13 cellular contexts compared by ENCODE assay signal in the genomic region with DNA sequence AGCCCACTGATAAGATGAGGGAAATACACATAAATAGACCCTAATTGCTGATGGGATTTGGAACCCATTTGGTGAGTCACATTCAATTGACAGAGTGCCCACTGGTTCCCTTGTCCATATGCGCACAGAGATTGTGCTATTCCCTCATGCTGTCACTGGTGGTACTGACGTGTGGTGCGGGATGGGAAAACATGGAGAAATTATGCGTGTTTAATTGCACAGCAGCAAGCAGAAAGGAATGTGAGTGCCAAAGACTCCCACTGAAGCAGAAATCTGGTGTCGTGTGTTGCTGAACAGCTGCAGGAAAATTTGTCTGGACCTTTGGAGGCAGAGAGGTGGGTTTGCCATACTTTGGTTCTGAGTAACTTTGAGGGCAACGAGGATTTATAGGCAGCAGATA.
"Had no signal": no experiment of that assay in that cellular context is flagged by ENCODE, and none has a peak within 500 bp of the region (broad histone marks: within the 10 kb centered on the region; RNA-seq: fewer than 3 reads in every experiment).

No MANE protein-coding gene starts in this region.

- ATAC-seq: stimulated activated naive CD8-positive, alpha-beta T cell treated with anti-CD3 and anti-CD28 coated beads, Interleukin-15, amount 100 ng/mL, for 72 hours had no signal

- H3K4me3 ChIP-seq: left ventricle myocardium inferior, skin epidermis, thoracic aorta had no signal

- H3K9me3 Mint-ChIP-seq: activated B cell treated with CpG ODN at 0.5 μM for 24 hours; activated CD4-positive, alpha-beta T cell treated with anti-CD3 and anti-CD28 coated beads, Interleukin-2, amount 10 ng/mL, durations not matched to agents 24 days and 14 days; activated naive CD4-positive, alpha-beta T cell treated with anti-CD3 and anti-CD28 coated beads, Interleukin-2, amount 10 ng/mL, durations not matched to agents 7 days and 5 days; stimulated activated naive CD8-positive, alpha-beta T cell treated with anti-CD3 and anti-CD28 coated beads, Interleukin-15, amount 100 ng/mL, for 72 hours had no signal

- DNase-seq: activated B cell treated with CpG ODN at 0.5 μM for 24 hours; activated CD4-positive, alpha-beta T cell treated with anti-CD3 and anti-CD28 coated beads, Interleukin-2, amount 10 ng/mL, durations not matched to agents 24 days and 14 days; activated naive CD4-positive, alpha-beta T cell treated with anti-CD3 and anti-CD28 coated beads, Interleukin-2, amount 10 ng/mL, durations not matched to agents 7 days and 5 days; brain microvascular endothelial cell; dermis blood vessel endothelial cell; foreskin fibroblast; left ventricle myocardium inferior; stimulated activated CD4-positive, alpha-beta T cell treated with anti-CD3 and anti-CD28 coated beads, Interleukin-4, amount 100 ng/mL, for 4 hours; stimulated activated naive CD8-positive, alpha-beta T cell treated with anti-CD3 and anti-CD28 coated beads, Interleukin-15, amount 100 ng/mL, for 72 hours had no signal

- H3K27ac ChIP-seq: brain microvascular endothelial cell had no signal

- H3K36me3 ChIP-seq: brain microvascular endothelial cell, left ventricle myocardium inferior, thoracic aorta had no signal

- H3K4me3 Mint-ChIP-seq: activated B cell treated with CpG ODN at 0.5 μM for 24 hours; activated CD4-positive, alpha-beta T cell treated with anti-CD3 and anti-CD28 coated beads, Interleukin-2, amount 10 ng/mL, durations not matched to agents 24 days and 14 days; activated naive CD4-positive, alpha-beta T cell treated with anti-CD3 and anti-CD28 coated beads, Interleukin-2, amount 10 ng/mL, durations not matched to agents 7 days and 5 days; stimulated activated naive CD8-positive, alpha-beta T cell treated with anti-CD3 and anti-CD28 coated beads, Interleukin-15, amount 100 ng/mL, for 72 hours had no signal

- FAIRE-seq: islet of Langerhans, urothelium cell line had no signal

- H3K27me3 Mint-ChIP-seq: stimulated activated naive CD8-positive, alpha-beta T cell treated with anti-CD3 and anti-CD28 coated beads, Interleukin-15, amount 100 ng/mL, for 72 hours had no signal

- H3K27ac Mint-ChIP-seq: activated B cell treated with CpG ODN at 0.5 μM for 24 hours; activated CD4-positive, alpha-beta T cell treated with anti-CD3 and anti-CD28 coated beads, Interleukin-2, amount 10 ng/mL, durations not matched to agents 24 days and 14 days; activated naive CD4-positive, alpha-beta T cell treated with anti-CD3 and anti-CD28 coated beads, Interleukin-2, amount 10 ng/mL, durations not matched to agents 7 days and 5 days; stimulated activated naive CD8-positive, alpha-beta T cell treated with anti-CD3 and anti-CD28 coated beads, Interleukin-15, amount 100 ng/mL, for 72 hours had no signal

- H3K9me3 ChIP-seq: left ventricle myocardium inferior, thoracic aorta had no signal

- H3K36me3 Mint-ChIP-seq: activated naive CD4-positive, alpha-beta T cell treated with anti-CD3 and anti-CD28 coated beads, Interleukin-2, amount 10 ng/mL, durations not matched to agents 7 days and 5 days had no signal

- H3K27me3 ChIP-seq: brain microvascular endothelial cell had no signal

- H3K4me1 Mint-ChIP-seq: activated B cell treated with CpG ODN at 0.5 μM for 24 hours; activated CD4-positive, alpha-beta T cell treated with anti-CD3 and anti-CD28 coated beads, Interleukin-2, amount 10 ng/mL, durations not matched to agents 24 days and 14 days; activated naive CD4-positive, alpha-beta T cell treated with anti-CD3 and anti-CD28 coated beads, Interleukin-2, amount 10 ng/mL, durations not matched to agents 7 days and 5 days; stimulated activated naive CD8-positive, alpha-beta T cell treated with anti-CD3 and anti-CD28 coated beads, Interleukin-15, amount 100 ng/mL, for 72 hours had no signal
